9 cellular contexts compared by ENCODE assay signal in the genomic region with DNA sequence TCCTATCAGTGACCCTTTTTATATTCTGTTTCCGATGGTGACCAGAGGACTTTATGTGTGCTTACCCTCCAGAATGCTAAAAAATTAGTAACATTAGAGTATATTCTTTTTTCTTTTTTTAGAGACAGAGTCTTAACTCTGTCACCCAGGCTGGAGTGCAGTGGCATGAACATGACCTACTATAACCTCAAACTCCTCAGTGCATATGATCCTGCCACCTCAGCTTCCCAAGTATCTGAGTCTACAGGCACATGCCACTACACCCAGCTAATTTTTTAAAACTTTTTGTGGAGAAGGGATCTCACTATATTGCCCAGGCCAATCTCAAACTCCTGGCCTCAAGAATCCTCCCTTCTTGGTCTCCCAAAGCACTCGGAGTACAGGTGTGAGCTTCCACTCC.
"Had no signal": no experiment of that assay in that cellular context is flagged by ENCODE, and none has a peak within 500 bp of the region (broad histone marks: within the 10 kb centered on the region; RNA-seq: fewer than 3 reads in every experiment).

No MANE protein-coding gene starts in this region.

- H3K27ac ChIP-seq: GM23248, HL-60 had no signal

- H3K4me3 ChIP-seq: GM23248, HAP-1 had no signal

- H3K9me3 ChIP-seq: HAP-1 had no signal

- H3K27me3 Mint-ChIP-seq: IgD-negative memory B cell had no signal

- DNase-seq: GM23248, GOT3, H7, HFFc6 had no signal

- H3K27ac Mint-ChIP-seq: HFFc6 had no signal

- H3K4me3 Mint-ChIP-seq: HFFc6, IgD-negative memory B cell had no signal

- H3K9ac ChIP-seq: GM23248 had no signal

- H3K4me1 ChIP-seq: HAP-1 had no signal

- ATAC-seq: HCT116, HepG2 had no signal
